Comparison of ENCODE assay signal across 19 cellular contexts in genomic region chrX:85964744-85965143, GRCh38.
"Had no signal": no experiment of that assay in that cellular context is flagged by ENCODE, and none has a peak within 500 bp of the region (broad histone marks: within the 10 kb centered on the region; RNA-seq: fewer than 3 reads in every experiment).

No MANE protein-coding gene starts in this region.

- H3K79me2 ChIP-seq: hepatocyte, parathyroid adenoma had no signal

- H2AFZ ChIP-seq: hepatocyte, parathyroid adenoma had no signal

- H3K9me3 ChIP-seq: thoracic aorta had no signal

- H3K27me3 ChIP-seq: hepatocyte had no signal

- H3K4me2 ChIP-seq: hepatocyte had no signal

- H3K9ac ChIP-seq: parathyroid adenoma had no signal

- ATAC-seq: activated CD8-positive, alpha-beta T cell treated with anti-CD3 and anti-CD28 coated beads, Interleukin-2, amount 10 ng/mL, durations not matched to agents 7 days and 5 days; activated naive CD8-positive, alpha-beta T cell treated with anti-CD3 and anti-CD28 coated beads, Interleukin-2, amount 50 U/mL, for 24 hours; effector memory CD8-positive, alpha-beta T cell; esophagus mucosa; right cardiac atrium; stimulated activated effector memory CD8-positive, alpha-beta T cell treated with anti-CD3 and anti-CD28 coated beads, Interleukin-12 subunit alpha, Interleukin-12 subunit beta, amount 100 ng/mL, for 72 hours; T-cell had no signal

- H3K4me3 ChIP-seq: hepatocyte, thoracic aorta had no signal

- H3K36me3 ChIP-seq: thoracic aorta had no signal

- H3K27ac ChIP-seq: hepatocyte, parathyroid adenoma, thoracic aorta had no signal

- DNase-seq: activated CD4-positive, alpha-beta T cell treated with anti-CD3 and anti-CD28 coated beads for 1 hour; activated CD4-positive, alpha-beta T cell treated with anti-CD3 and anti-CD28 coated beads, Interleukin-2, amount 50 U/mL, for 1 hour; activated CD8-positive, alpha-beta T cell treated with anti-CD3 and anti-CD28 coated beads, Interleukin-2, amount 10 ng/mL, durations not matched to agents 7 days and 5 days; activated gamma-delta T cell; activated naive CD4-positive, alpha-beta T cell treated with anti-CD3 and anti-CD28 coated beads, Interleukin-2, amount 50 U/mL, for 16 hours; activated naive CD8-positive, alpha-beta T cell treated with anti-CD3 and anti-CD28 coated beads, Interleukin-2, amount 50 U/mL, for 24 hours; caudate nucleus; effector memory CD8-positive, alpha-beta T cell; foreskin melanocyte; immature natural killer cell; nephron progenitor cell; right cardiac atrium; stimulated activated CD4-positive, alpha-beta T cell treated with anti-CD3 and anti-CD28 coated beads, Interleukin-2, amount 100 ng/mL, for 24 hours; T-cell had no signal

- H3K4me1 ChIP-seq: parathyroid adenoma had no signal
